2 cellular contexts compared by ENCODE assay signal in the genomic region with DNA sequence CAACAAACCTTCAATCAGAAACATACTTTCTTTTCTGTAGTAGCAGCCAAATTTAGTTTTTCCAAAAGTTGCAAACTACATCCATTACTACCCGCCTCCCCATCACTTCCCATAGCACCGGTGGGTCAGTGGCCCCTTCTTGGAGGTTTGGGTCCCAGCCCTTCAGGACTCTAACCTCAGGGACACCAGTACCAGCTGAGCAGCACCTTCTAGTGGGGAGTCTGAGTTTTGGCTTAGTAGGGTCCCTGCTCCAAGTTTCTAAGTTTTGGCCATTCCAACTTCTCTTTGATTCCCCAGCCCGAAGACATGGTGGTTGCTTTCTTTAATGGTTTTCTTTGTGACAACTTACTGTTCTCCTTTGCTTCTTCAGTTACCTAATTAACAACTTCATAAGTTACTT.
TF ChIP-seq lines count a peak whose summit lies in the region.

No MANE protein-coding gene starts in this region.

TF ChIP-seq in HCT116, 20 proteins besides CTCF, POLR2A, EP300 and RAD21 (continued from another document):
- no peak for TF ChIP-seq ELF1 (IDR thresholded peaks at IDR 0.05; ENCODE audit: borderline replicate concordance, low read depth)
- TF ChIP-seq JUND (IDR thresholded peaks at IDR 0.05) = no peak
- TF ChIP-seq CEBPB (IDR thresholded peaks at IDR 0.05; ENCODE audit: low read depth) = no peak
- no peak for TF ChIP-seq MAX (IDR thresholded peaks at IDR 0.05)
- no peak for TF ChIP-seq FOSL1 (IDR thresholded peaks at IDR 0.05; ENCODE audit: low read depth)

TF ChIP-seq in K562, 482 proteins besides CTCF, POLR2A, EP300 and RAD21 (continued from another document):
- TF ChIP-seq ATF6 (CRISPR knock-in tag; IDR thresholded peaks at IDR 0.05) (no peak), WHSC1 (IDR thresholded peaks at IDR 0.05; ENCODE audit: low read length) (no peak), BRF1 (IDR thresholded peaks at IDR 0.05; ENCODE audit: borderline replicate concordance, extremely low read depth, insufficient read length) (no peak), ASH1L (IDR thresholded peaks at IDR 0.05; ENCODE audit: borderline replicate concordance, low read depth, partially characterized antibody) (no peak), ATF1 (CRISPR knock-in tag; IDR thresholded peaks at IDR 0.05) (no peak), ATF1 (tag; IDR thresholded peaks at IDR 0.05) (no peak), TRIM28 (IDR thresholded peaks at IDR 0.05) (no peak), CBFA2T3 (IDR thresholded peaks at IDR 0.05) (no peak)
- TF ChIP-seq, protein P1, sequence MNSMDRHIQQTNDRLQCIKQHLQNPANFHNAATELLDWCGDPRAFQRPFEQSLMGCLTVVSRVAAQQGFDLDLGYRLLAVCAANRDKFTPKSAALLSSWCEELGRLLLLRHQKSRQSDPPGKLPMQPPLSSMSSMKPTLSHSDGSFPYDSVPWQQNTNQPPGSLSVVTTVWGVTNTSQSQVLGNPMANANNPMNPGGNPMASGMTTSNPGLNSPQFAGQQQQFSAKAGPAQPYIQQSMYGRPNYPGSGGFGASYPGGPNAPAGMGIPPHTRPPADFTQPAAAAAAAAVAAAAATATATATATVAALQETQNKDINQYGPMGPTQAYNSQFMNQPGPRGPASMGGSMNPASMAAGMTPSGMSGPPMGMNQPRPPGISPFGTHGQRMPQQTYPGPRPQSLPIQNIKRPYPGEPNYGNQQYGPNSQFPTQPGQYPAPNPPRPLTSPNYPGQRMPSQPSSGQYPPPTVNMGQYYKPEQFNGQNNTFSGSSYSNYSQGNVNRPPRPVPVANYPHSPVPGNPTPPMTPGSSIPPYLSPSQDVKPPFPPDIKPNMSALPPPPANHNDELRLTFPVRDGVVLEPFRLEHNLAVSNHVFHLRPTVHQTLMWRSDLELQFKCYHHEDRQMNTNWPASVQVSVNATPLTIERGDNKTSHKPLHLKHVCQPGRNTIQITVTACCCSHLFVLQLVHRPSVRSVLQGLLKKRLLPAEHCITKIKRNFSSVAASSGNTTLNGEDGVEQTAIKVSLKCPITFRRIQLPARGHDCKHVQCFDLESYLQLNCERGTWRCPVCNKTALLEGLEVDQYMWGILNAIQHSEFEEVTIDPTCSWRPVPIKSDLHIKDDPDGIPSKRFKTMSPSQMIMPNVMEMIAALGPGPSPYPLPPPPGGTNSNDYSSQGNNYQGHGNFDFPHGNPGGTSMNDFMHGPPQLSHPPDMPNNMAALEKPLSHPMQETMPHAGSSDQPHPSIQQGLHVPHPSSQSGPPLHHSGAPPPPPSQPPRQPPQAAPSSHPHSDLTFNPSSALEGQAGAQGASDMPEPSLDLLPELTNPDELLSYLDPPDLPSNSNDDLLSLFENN (IDR thresholded peaks at IDR 0.05; ENCODE audit: low read depth in 2 of 2, low read length in 2 of 2) = no peak
- TF ChIP-seq, protein P2, sequence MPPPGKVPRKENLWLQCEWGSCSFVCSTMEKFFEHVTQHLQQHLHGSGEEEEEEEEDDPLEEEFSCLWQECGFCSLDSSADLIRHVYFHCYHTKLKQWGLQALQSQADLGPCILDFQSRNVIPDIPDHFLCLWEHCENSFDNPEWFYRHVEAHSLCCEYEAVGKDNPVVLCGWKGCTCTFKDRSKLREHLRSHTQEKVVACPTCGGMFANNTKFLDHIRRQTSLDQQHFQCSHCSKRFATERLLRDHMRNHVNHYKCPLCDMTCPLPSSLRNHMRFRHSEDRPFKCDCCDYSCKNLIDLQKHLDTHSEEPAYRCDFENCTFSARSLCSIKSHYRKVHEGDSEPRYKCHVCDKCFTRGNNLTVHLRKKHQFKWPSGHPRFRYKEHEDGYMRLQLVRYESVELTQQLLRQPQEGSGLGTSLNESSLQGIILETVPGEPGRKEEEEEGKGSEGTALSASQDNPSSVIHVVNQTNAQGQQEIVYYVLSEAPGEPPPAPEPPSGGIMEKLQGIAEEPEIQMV (tag; conservative IDR thresholded peaks at IDR 0.05; ENCODE audit: low read depth) = no peak
TF ChIP-seq in K562: peak in this region for 0.
